In the genomic region with DNA sequence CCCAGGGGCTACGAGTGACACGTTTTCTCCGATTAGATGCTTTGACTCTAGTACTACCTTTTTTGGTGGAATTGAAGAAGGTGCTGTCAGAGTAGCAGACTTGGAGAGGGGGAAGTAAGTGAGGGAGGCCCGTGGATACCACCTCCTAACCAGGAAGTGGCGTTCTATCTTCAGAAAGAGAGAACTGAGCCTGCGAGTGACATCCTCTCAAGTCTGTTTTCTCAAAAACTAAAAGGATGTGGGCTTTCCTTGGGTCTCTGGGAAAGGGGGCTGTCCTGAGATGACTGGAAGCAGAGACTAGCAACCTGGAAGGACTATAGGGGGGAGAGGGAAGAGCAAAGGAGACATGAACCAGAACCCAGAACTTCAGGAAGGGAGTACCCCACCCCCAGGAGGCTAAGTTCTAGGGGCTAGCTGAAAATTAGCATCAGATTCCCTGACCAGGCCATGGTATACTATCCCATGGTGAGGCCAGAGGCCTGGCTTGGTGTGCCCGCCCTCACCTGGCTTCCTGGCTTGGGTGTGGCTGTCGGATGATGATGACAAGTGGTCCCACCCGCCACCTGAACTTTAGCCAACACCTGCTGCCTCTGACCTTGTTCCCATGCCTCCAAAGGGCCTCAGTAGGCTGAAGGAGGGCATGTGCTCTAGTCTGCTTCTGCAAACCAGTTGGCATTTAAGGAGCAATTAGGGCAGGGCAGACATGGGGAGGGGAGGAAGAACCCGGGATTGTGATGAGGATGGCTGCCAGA, we compare ENCODE assay signal across 10 cellular contexts. TPM values are rescaled to one million over a fixed set of nuclear protein-coding genes. Genes with fewer than 3 reads are reported as not detected.
DNase-seq lines count a peak whose midpoint lies in the region; ATAC-seq and TF ChIP-seq lines count a peak whose summit lies in the region.
"Had no signal": no experiment of that assay in that cellular context is flagged by ENCODE, and none has a peak within 500 bp of the region (broad histone marks: within the 10 kb centered on the region; RNA-seq: fewer than 3 reads in every experiment).

No MANE protein-coding gene starts in this region.

- ATAC-seq in T-cell (replicated peaks in 1 of 4) = peak in 3 of 4 experiments; percentile 10 to 18 (median 12)
- ATAC-seq in GM19455 (IDR thresholded peaks at IDR 0.05; ENCODE audit: unreplicated experiment) = no peak

- H3K9me3 Mint-ChIP-seq in T-cell = no peaks in the 10 kb centered on the region

- peak overlapping the region; percentile 49 to 72 (median 65) for H3K4me3 Mint-ChIP-seq in T-cell

- peak; percentile 19 to 33 for DNase-seq in NOMO-1 (lab: John Stamatoyannopoulos, UW; ENCODE audit: unreplicated experiment in 2 of 2)
- DNase-seq in NOMO-1 treated with dmso at 0.1 percent for 144 hours (lab: John Stamatoyannopoulos, UW; ENCODE audit: unreplicated experiment) = no peak
- DNase-seq in T-cell = peak in 10 of 34 experiments; percentile 4 to 31 (median 23)
- DNase-seq in esophagus squamous epithelium (lab: John Stamatoyannopoulos, UW) = no peak
- no peak for DNase-seq in NCI-H226
- no peak for DNase-seq in testis
- DNase-seq: SJCRH30 had no signal

- H3K9me3 ChIP-seq in esophagus squamous epithelium = no peaks in the 10 kb centered on the region
- H3K9me3 ChIP-seq in stomach smooth muscle (ENCODE audit: control insufficient read depth in 2 of 2, low read length in 2 of 2) = no peaks in the 10 kb centered on the region
- no peaks in the 10 kb centered on the region for H3K9me3 ChIP-seq in testis
- H3K9me3 ChIP-seq: SJCRH30 had no signal

- H3K27me3 ChIP-seq in esophagus squamous epithelium = no peaks in the 10 kb centered on the region
- H3K27me3 ChIP-seq in stomach smooth muscle (ENCODE audit: control insufficient read depth in 1 of 2, insufficient read depth in 2 of 2, low read length in 2 of 2) = no peaks in the 10 kb centered on the region
- no peaks in the 10 kb centered on the region for H3K27me3 ChIP-seq in testis
- H3K27me3 ChIP-seq: SJCRH30 had no signal

- TF ChIP-seq CTCF in esophagus squamous epithelium (IDR thresholded peaks at IDR 0.05) (no peak), testis (IDR thresholded peaks at IDR 0.05) (no peak)

- H3K36me3 Mint-ChIP-seq in T-cell = peaks cover 14% of the 10 kb centered on the region

- intact Hi-C loops in esophagus squamous epithelium (cut with DNase I) (no loop called here), testis (cut with DNase I; ENCODE audit: low total_unique reads) (no loop called here)

- POLR2A ChIA-PET in T-cell (lab: Charles Lee) = interaction anchor here (0.6 to 1.3 kb wide), 4 partner anchors 8 to 71 kb away, joined by 3 to 4 read pairs (median 3); no protein-coding TSS in a partner anchor

- TF ChIP-seq POLR2A in esophagus squamous epithelium (IDR thresholded peaks at IDR 0.05) (no peak), testis (IDR thresholded peaks at IDR 0.05) (no peak)

- CTCF ChIA-PET in T-cell (lab: Charles Lee) = interaction anchor here (0.6 to 2.7 kb wide), 2 partner anchors 26 to 46 kb away, joined by 3 to 29 read pairs; no protein-coding TSS in a partner anchor

- peak overlapping the region; percentile 98 to 100 for H3K27ac Mint-ChIP-seq in T-cell

- whole genome bisulfite sequencing in esophagus squamous epithelium, 2 donors = 72 to 73% methylated on average over 7 to 8 of the region's 10 CpGs
- 77 to 89% methylated on average over 10 of the region's 10 CpGs for WGBS in testis, 2 donors

- H3K36me3 ChIP-seq in esophagus squamous epithelium (peaks cover 0 to 9% (median 0%) of the 10 kb centered on the region in 3 donors), stomach smooth muscle (ENCODE audit: control insufficient read depth in 2 of 2, insufficient read depth in 2 of 2, low read length in 2 of 2) (peaks cover 0 to 9% of the 10 kb centered on the region in 2 donors), testis (ENCODE audit: low read depth, missing control alignments) (no peaks in the 10 kb centered on the region)
- H3K36me3 ChIP-seq: SJCRH30 had no signal

- H3K27ac ChIP-seq in esophagus squamous epithelium (peak overlapping the region; percentile 33 to 87 (median 75)), stomach smooth muscle (ENCODE audit: low read length) (peak overlapping the region; percentile 98), testis (no peak overlapping the region)
- H3K27ac ChIP-seq: parathyroid adenoma, SJCRH30 had no signal

- H3K4me1 Mint-ChIP-seq in T-cell = peaks cover 65 to 83% (median 73%) of the 10 kb centered on the region in 3 donors

- H3K4me3 ChIP-seq in esophagus squamous epithelium (no peak overlapping the region), stomach smooth muscle (ENCODE audit: low read length in 2 of 2) (peak overlapping the region; percentile 29), testis (no peak overlapping the region)
- H3K4me3 ChIP-seq: SJCRH30 had no signal

- H3K9ac ChIP-seq in stomach smooth muscle (ENCODE audit: low read length in 2 of 2) = peak overlapping the region; percentile 26 to 36
- H3K9ac ChIP-seq: parathyroid adenoma had no signal

- peaks cover 33 to 80% (median 61%) of the 10 kb centered on the region in 3 donors for H3K4me1 ChIP-seq in esophagus squamous epithelium
- H3K4me1 ChIP-seq in stomach smooth muscle (ENCODE audit: control insufficient read depth, insufficient read depth, low read length) = peaks cover 79% of the 10 kb centered on the region
- peaks cover 40% of the 10 kb centered on the region for H3K4me1 ChIP-seq in testis
- H3K4me1 ChIP-seq: parathyroid adenoma had no signal

- H3K27me3 Mint-ChIP-seq in T-cell = no peaks in the 10 kb centered on the region

RNA-seq across cellular contexts. Expression of a gene that starts 49.1 kb away (rescaled TPM):
- 10 to 100 TPM; 45.5 to 93.1 (median 84.9) TPM for total RNA-seq in T-cell
- 10 to 100 TPM; 23.7 to 58.9 (median 39.2) TPM for total RNA-seq in esophagus squamous epithelium
- 100 to 1,000 TPM; 124 to 125 TPM for total RNA-seq in testis
- polyA plus RNA-seq in testis (ENCODE audit: insufficient read depth, low read depth, low replicate concordance) = 124 TPM

Comparison
In these comparisons a context has a peak if more than half of its experiments do, and no peak if none do; other contexts are left out.
1. DNase-seq: peak in NOMO-1 (2 of 2); none in NOMO-1 treated with dmso at 0.1 percent for 144 hours (single experiment), esophagus squamous epithelium (single experiment), NCI-H226 (single experiment) and testis (single experiment).
2. H3K27ac ChIP-seq: peak in esophagus squamous epithelium (4 of 4) and stomach smooth muscle (single experiment); none in testis (0 of 2).
3. H3K4me3 ChIP-seq: peak in stomach smooth muscle (2 of 2); none in esophagus squamous epithelium (0 of 4) and testis (0 of 2).